Comparison of ENCODE assay signal across 16 cellular contexts in genomic region chr3:48945856-48946549, GRCh38. TPM values are rescaled to one million over a fixed set of nuclear protein-coding genes. Genes with fewer than 3 reads are reported as not detected.
DNase-seq lines count a peak whose midpoint lies in the region; TF ChIP-seq lines count a peak whose summit lies in the region.
"Had no signal": no experiment of that assay in that cellular context is flagged by ENCODE, and none has a peak within 500 bp of the region (broad histone marks: within the 10 kb centered on the region; RNA-seq: fewer than 3 reads in every experiment).

No MANE protein-coding gene starts in this region.

- DNase-seq in T-helper 1 cell (no peak), nephron progenitor cell (no peak), NK-92 (lab: John Stamatoyannopoulos, UW; ENCODE audit: unreplicated experiment) (no peak), WERI-Rb-1 (no peak), cerebellar cortex (ENCODE audit: low spot score) (no peak)
- no peak for DNase-seq in CD8-positive, alpha-beta memory T cell
- no peak for DNase-seq in activated CD4-positive, alpha-beta memory T cell treated with anti-CD3 and anti-CD28 coated beads for 36 hours
- DNase-seq: activated CD4-positive, alpha-beta T cell treated with anti-CD3 and anti-CD28 coated beads for 4 hours; COR-L47; NCI-H774; sigmoid colon; stimulated activated CD4-positive, alpha-beta T cell treated with anti-CD3 and anti-CD28 coated beads, Interleukin-4, amount 100 ng/mL, for 1 hour; stimulated activated CD8-positive, alpha-beta memory T cell treated with anti-CD3 and anti-CD28 coated beads, Interleukin-4, amount 100 ng/mL, for 48 hours; transverse colon had no signal

- H3K36me3 ChIP-seq in CD8-positive, alpha-beta memory T cell (ENCODE audit: insufficient read depth, low read length) = no peaks in the 10 kb centered on the region
- H3K36me3 ChIP-seq in WERI-Rb-1 = peaks cover 14% of the 10 kb centered on the region

- H3K4me3 Mint-ChIP-seq in T-helper 1 cell treated with Interleukin-12 subunit alpha and Interleukin-12 subunit beta and Interleukin-4 antibody, amounts not matched to agents 30 μg/mL and 1 μg/mL, for 36 hours = no peak overlapping the region
- no peak overlapping the region for H3K4me3 Mint-ChIP-seq in CD8-positive, alpha-beta memory T cell
- no peak overlapping the region for H3K4me3 Mint-ChIP-seq in activated CD4-positive, alpha-beta memory T cell treated with anti-CD3 and anti-CD28 coated beads for 36 hours
- H3K4me3 Mint-ChIP-seq in nephron progenitor cell = no peak overlapping the region

- H3K4me1 Mint-ChIP-seq in T-helper 1 cell treated with Interleukin-12 subunit alpha and Interleukin-12 subunit beta and Interleukin-4 antibody, amounts not matched to agents 30 μg/mL and 1 μg/mL, for 36 hours (ENCODE audit: low read depth) = peaks cover 18% of the 10 kb centered on the region
- H3K4me1 Mint-ChIP-seq in CD8-positive, alpha-beta memory T cell = peaks cover 32 to 54% (median 32%) of the 10 kb centered on the region in 3 donors
- H3K4me1 Mint-ChIP-seq in activated CD4-positive, alpha-beta memory T cell treated with anti-CD3 and anti-CD28 coated beads for 36 hours (ENCODE audit: low read depth) = peaks cover 35% of the 10 kb centered on the region
- no peaks in the 10 kb centered on the region for H3K4me1 Mint-ChIP-seq in nephron progenitor cell

- no peaks in the 10 kb centered on the region for H3K9me3 Mint-ChIP-seq in T-helper 1 cell treated with Interleukin-12 subunit alpha and Interleukin-12 subunit beta and Interleukin-4 antibody, amounts not matched to agents 30 μg/mL and 1 μg/mL, for 36 hours
- no peaks in the 10 kb centered on the region for H3K9me3 Mint-ChIP-seq in CD8-positive, alpha-beta memory T cell
- no peaks in the 10 kb centered on the region for H3K9me3 Mint-ChIP-seq in activated CD4-positive, alpha-beta memory T cell treated with anti-CD3 and anti-CD28 coated beads for 36 hours
- no peaks in the 10 kb centered on the region for H3K9me3 Mint-ChIP-seq in nephron progenitor cell

- H3K27ac ChIP-seq in CD8-positive, alpha-beta memory T cell (ENCODE audit: low read depth, low read length) = no peak overlapping the region
- no peak overlapping the region for H3K27ac ChIP-seq in WERI-Rb-1
- H3K27ac ChIP-seq: neutrophil, sigmoid colon, transverse colon had no signal

- CTCF ChIA-PET in CD8-positive, alpha-beta memory T cell (lab: Charles Lee) = no interaction called here
- CTCF ChIA-PET in activated CD4-positive, alpha-beta memory T cell treated with anti-CD3 and anti-CD28 coated beads for 36 hours (lab: Charles Lee) = interaction anchor here (1.0 kb wide), 1 partner anchor 14 kb away, joined by 5 read pairs; no protein-coding TSS in a partner anchor

- no peaks in the 10 kb centered on the region for H3K9me3 ChIP-seq in CD8-positive, alpha-beta memory T cell (ENCODE audit: low read length)
- H3K9me3 ChIP-seq in WERI-Rb-1 (ENCODE audit: severe bottlenecking) = no peaks in the 10 kb centered on the region
- H3K9me3 ChIP-seq: neutrophil, sigmoid colon, transverse colon had no signal

- peak overlapping the region; percentile 2 for H3K27ac Mint-ChIP-seq in T-helper 1 cell treated with Interleukin-12 subunit alpha and Interleukin-12 subunit beta and Interleukin-4 antibody, amounts not matched to agents 30 μg/mL and 1 μg/mL, for 36 hours
- H3K27ac Mint-ChIP-seq in CD8-positive, alpha-beta memory T cell = peak overlapping the region in 6 of 8 donors; percentile 15 to 80 (median 48)
- H3K27ac Mint-ChIP-seq in activated CD4-positive, alpha-beta memory T cell treated with anti-CD3 and anti-CD28 coated beads for 36 hours = peak overlapping the region; percentile 72
- H3K27ac Mint-ChIP-seq in nephron progenitor cell = peak overlapping the region; percentile 37

- intact Hi-C loops in activated CD4-positive, alpha-beta memory T cell treated with anti-CD3 and anti-CD28 coated beads for 36 hours (cut with micrococcal nuclease) = loop anchor here (10.0 kb wide), 1 partner anchor 201 kb away; no protein-coding TSS in a partner anchor

- H3K36me3 Mint-ChIP-seq in T-helper 1 cell treated with Interleukin-12 subunit alpha and Interleukin-12 subunit beta and Interleukin-4 antibody, amounts not matched to agents 30 μg/mL and 1 μg/mL, for 36 hours (ENCODE audit: low read depth) = peaks cover 7% of the 10 kb centered on the region
- H3K36me3 Mint-ChIP-seq in CD8-positive, alpha-beta memory T cell = peaks cover 0 to 37% (median 3%) of the 10 kb centered on the region in 3 donors
- H3K36me3 Mint-ChIP-seq in activated CD4-positive, alpha-beta memory T cell treated with anti-CD3 and anti-CD28 coated beads for 36 hours = peaks cover 16% of the 10 kb centered on the region
- peaks cover 25% of the 10 kb centered on the region for H3K36me3 Mint-ChIP-seq in nephron progenitor cell (ENCODE audit: low read depth)

- H3K4me3 ChIP-seq in CD8-positive, alpha-beta memory T cell (ENCODE audit: low read length) = no peak overlapping the region
- no peak overlapping the region for H3K4me3 ChIP-seq in WERI-Rb-1 (ENCODE audit: low read depth, low read length)
- H3K4me3 ChIP-seq: sigmoid colon, transverse colon had no signal

- POLR2A ChIA-PET in CD8-positive, alpha-beta memory T cell (lab: Charles Lee) = no interaction called here
- POLR2A ChIA-PET in activated CD4-positive, alpha-beta memory T cell treated with anti-CD3 and anti-CD28 coated beads for 36 hours (lab: Charles Lee) = no interaction called here

- H3K4me1 ChIP-seq in CD8-positive, alpha-beta memory T cell (ENCODE audit: insufficient read depth, low read length) = no peaks in the 10 kb centered on the region

- TF ChIP-seq CTCF in nephron progenitor cell (IDR thresholded peaks at IDR 0.05) = no peak
- no peak for TF ChIP-seq CTCF in WERI-Rb-1 (IDR thresholded peaks at IDR 0.05; ENCODE audit: low read depth, low read length)

- no peaks in the 10 kb centered on the region for H3K27me3 Mint-ChIP-seq in T-helper 1 cell treated with Interleukin-12 subunit alpha and Interleukin-12 subunit beta and Interleukin-4 antibody, amounts not matched to agents 30 μg/mL and 1 μg/mL, for 36 hours (ENCODE audit: low read depth)
- no peaks in the 10 kb centered on the region for H3K27me3 Mint-ChIP-seq in CD8-positive, alpha-beta memory T cell
- H3K27me3 Mint-ChIP-seq in activated CD4-positive, alpha-beta memory T cell treated with anti-CD3 and anti-CD28 coated beads for 36 hours = no peaks in the 10 kb centered on the region
- no peaks in the 10 kb centered on the region for H3K27me3 Mint-ChIP-seq in nephron progenitor cell (ENCODE audit: low read depth, poor library complexity)

- no peaks in the 10 kb centered on the region for H3K27me3 ChIP-seq in CD8-positive, alpha-beta memory T cell (ENCODE audit: insufficient read depth, low read length, poor library complexity, severe bottlenecking)
- no peaks in the 10 kb centered on the region for H3K27me3 ChIP-seq in WERI-Rb-1 (ENCODE audit: insufficient read depth, low read depth, severe bottlenecking)
- H3K27me3 ChIP-seq: neutrophil, sigmoid colon, transverse colon had no signal

RNA-seq across cellular contexts. Expression of gene ARIH2, which starts 27.4 kb away (rescaled TPM):
- total RNA-seq in CD8-positive, alpha-beta memory T cell = 100 to 1,000 TPM; 117 to 123 TPM
- 126 TPM for polyA plus RNA-seq in CD8-positive, alpha-beta memory T cell
- 100 to 1,000 TPM; 109 to 130 TPM for total RNA-seq in activated CD4-positive, alpha-beta memory T cell treated with anti-CD3 and anti-CD28 coated beads for 36 hours

RNA-seq across cellular contexts. Expression of gene P4HTM, which starts 44.0 kb away (rescaled TPM):
- 10 to 100 TPM; 28.6 to 33.0 TPM for total RNA-seq in CD8-positive, alpha-beta memory T cell
- 35.0 TPM for polyA plus RNA-seq in CD8-positive, alpha-beta memory T cell
- 10 to 100 TPM; 32.7 to 32.8 TPM for total RNA-seq in activated CD4-positive, alpha-beta memory T cell treated with anti-CD3 and anti-CD28 coated beads for 36 hours

RNA-seq across cellular contexts. Expression of gene SLC25A20, which starts 47.3 kb away (rescaled TPM):
- 10 to 100 TPM; 29.1 to 31.5 TPM for total RNA-seq in CD8-positive, alpha-beta memory T cell
- polyA plus RNA-seq in CD8-positive, alpha-beta memory T cell = 40.1 TPM
- 10 to 100 TPM; 16.7 to 18.2 TPM for total RNA-seq in activated CD4-positive, alpha-beta memory T cell treated with anti-CD3 and anti-CD28 coated beads for 36 hours

Comparison
In these comparisons a context has a peak if more than half of its experiments do, and no peak if none do; other contexts are left out.
1. H3K27ac Mint-ChIP-seq: peak in every context shown above with its lines; median percentile 72 in activated CD4-positive, alpha-beta memory T cell treated with anti-CD3 and anti-CD28 coated beads for 36 hours; 48 in CD8-positive, alpha-beta memory T cell; 37 in nephron progenitor cell; 2 in T-helper 1 cell treated with Interleukin-12 subunit alpha and Interleukin-12 subunit beta and Interleukin-4 antibody, amounts not matched to agents 30 μg/mL and 1 μg/mL, for 36 hours.